In genomic region chr14:38174721-38175120, GRCh38 we compare ENCODE assay signal across 36 cellular contexts. TPM values are rescaled to one million over a fixed set of nuclear protein-coding genes. Genes with fewer than 3 reads are reported as not detected.
"Had no signal": no experiment of that assay in that cellular context is flagged by ENCODE, and none has a peak within 500 bp of the region (broad histone marks: within the 10 kb centered on the region; RNA-seq: fewer than 3 reads in every experiment).

No MANE protein-coding gene starts in this region.

- DNase-seq: activated CD4-positive, alpha-beta memory T cell treated with anti-CD3 and anti-CD28 coated beads for 36 hours; activated CD4-positive, alpha-beta T cell treated with anti-CD3 and anti-CD28 coated beads for 36 hours; activated CD4-positive, alpha-beta T cell treated with anti-CD3 and anti-CD28 coated beads, Interleukin-2, amount 10 ng/mL, durations not matched to agents 7 days and 5 days; activated CD8-positive, alpha-beta memory T cell treated with anti-CD3 and anti-CD28 coated beads, Interleukin-2, amount 50 U/mL, for 4 hours; activated naive CD4-positive, alpha-beta T cell treated with anti-CD3 and anti-CD28 coated beads, Interleukin-2, amount 10 ng/mL, durations not matched to agents 7 days and 5 days; activated naive CD8-positive, alpha-beta T cell treated with anti-CD3 and anti-CD28 coated beads, Interleukin-2, amount 50 U/mL, for 24 hours; activated T-cell treated with anti-CD3 and anti-CD28 coated beads for 4 hours; activated T-cell treated with anti-CD3 and anti-CD28 coated beads, Interleukin-2, amount 50 U/mL, for 4 hours; anterior cingulate cortex; caudate nucleus; Kasumi-1; KG1; MG63; NCI-H1048; NCI-H1105 treated with DMSO at 0.1 percent for 48 hours; NCI-H1436; NCI-H1694; NCI-H1930; NCI-H2081 treated with DMSO at 0.1 percent for 48 hours; NCI-H226; NCI-H446 treated with DMSO at 0.1 percent for 48 hours; NCI-H524; NCI-H69; RPMI8226; SHP77 treated with DMSO at 0.1 percent for 48 hours; SK-N-SH had no signal

- H3K36me3 ChIP-seq: MG63, SJSA1 had no signal

- H3K4me3 Mint-ChIP-seq: activated CD4-positive, alpha-beta memory T cell treated with anti-CD3 and anti-CD28 coated beads for 36 hours; activated CD4-positive, alpha-beta T cell treated with anti-CD3 and anti-CD28 coated beads for 36 hours; activated CD4-positive, alpha-beta T cell treated with anti-CD3 and anti-CD28 coated beads, Interleukin-2, amount 10 ng/mL, durations not matched to agents 7 days and 5 days; activated naive CD4-positive, alpha-beta T cell treated with anti-CD3 and anti-CD28 coated beads, Interleukin-2, amount 10 ng/mL, durations not matched to agents 7 days and 5 days; activated naive CD8-positive, alpha-beta T cell; activated naive CD8-positive, alpha-beta T cell treated with anti-CD3 and anti-CD28 coated beads, Interleukin-2, amount 50 U/mL, for 24 hours; activated T-cell treated with anti-CD3 and anti-CD28 coated beads, Interleukin-2, amount 50 U/mL, for 4 hours; activated T-helper 1 cell treated with anti-CD3 and anti-CD28 coated beads, Interleukin-12 subunit alpha, Interleukin-12 subunit beta, Interleukin-2, Interleukin-4 antibody, amounts not matched to agents 30 ng/mL and 10 ng/mL and 1 ng/mL, durations not matched to agents 14 hours and 24 hours and 36 hours; brain; T-helper 1 cell treated with Interleukin-12 subunit alpha and Interleukin-12 subunit beta and Interleukin-4 antibody, amounts not matched to agents 30 μg/mL and 1 μg/mL, for 36 hours; T-helper 2 cell treated with Interferon-gamma antibody and Interleukin-4, amounts not matched to agents 5 μg/mL and 100 μg/mL, for 36 hours had no signal

- FAIRE-seq: bronchial epithelial cell, TTC549 had no signal

- H3K4me1 ChIP-seq: SJSA1 had no signal

- H3K9ac ChIP-seq: SK-N-SH had no signal

- H3K4me3 ChIP-seq: MG63, SJSA1 had no signal

- H3K4me1 Mint-ChIP-seq: activated CD4-positive, alpha-beta T cell treated with anti-CD3 and anti-CD28 coated beads for 36 hours; activated CD4-positive, alpha-beta T cell treated with anti-CD3 and anti-CD28 coated beads, Interleukin-2, amount 10 ng/mL, durations not matched to agents 7 days and 5 days; activated naive CD4-positive, alpha-beta T cell treated with anti-CD3 and anti-CD28 coated beads, Interleukin-2, amount 10 ng/mL, durations not matched to agents 7 days and 5 days; activated naive CD8-positive, alpha-beta T cell treated with anti-CD3 and anti-CD28 coated beads, Interleukin-2, amount 50 U/mL, for 24 hours; brain had no signal

- H3K4me2 ChIP-seq: SK-N-SH had no signal

- H3K27ac ChIP-seq: SJSA1 had no signal

- H3K27me3 Mint-ChIP-seq: activated CD4-positive, alpha-beta T cell treated with anti-CD3 and anti-CD28 coated beads, Interleukin-2, amount 10 ng/mL, durations not matched to agents 7 days and 5 days; activated naive CD4-positive, alpha-beta T cell treated with anti-CD3 and anti-CD28 coated beads, Interleukin-2, amount 10 ng/mL, durations not matched to agents 7 days and 5 days; activated naive CD8-positive, alpha-beta T cell; activated naive CD8-positive, alpha-beta T cell treated with anti-CD3 and anti-CD28 coated beads, Interleukin-2, amount 50 U/mL, for 24 hours had no signal

- H3K9me3 ChIP-seq: MG63, SJSA1, SK-N-SH had no signal

- H3K36me3 Mint-ChIP-seq: activated naive CD4-positive, alpha-beta T cell treated with anti-CD3 and anti-CD28 coated beads, Interleukin-2, amount 10 ng/mL, durations not matched to agents 7 days and 5 days; brain had no signal

- H3K27ac Mint-ChIP-seq: activated CD4-positive, alpha-beta memory T cell treated with anti-CD3 and anti-CD28 coated beads for 36 hours; activated CD4-positive, alpha-beta T cell treated with anti-CD3 and anti-CD28 coated beads for 36 hours; activated CD4-positive, alpha-beta T cell treated with anti-CD3 and anti-CD28 coated beads, Interleukin-2, amount 10 ng/mL, durations not matched to agents 7 days and 5 days; activated naive CD4-positive, alpha-beta T cell treated with anti-CD3 and anti-CD28 coated beads, Interleukin-2, amount 10 ng/mL, durations not matched to agents 7 days and 5 days; activated naive CD8-positive, alpha-beta T cell; activated naive CD8-positive, alpha-beta T cell treated with anti-CD3 and anti-CD28 coated beads, Interleukin-2, amount 50 U/mL, for 24 hours; activated T-helper 1 cell treated with anti-CD3 and anti-CD28 coated beads, Interleukin-12 subunit alpha, Interleukin-12 subunit beta, Interleukin-2, Interleukin-4 antibody, amounts not matched to agents 30 ng/mL and 10 ng/mL and 1 ng/mL, durations not matched to agents 14 hours and 24 hours and 36 hours; brain; T-helper 1 cell treated with Interleukin-12 subunit alpha and Interleukin-12 subunit beta and Interleukin-4 antibody, amounts not matched to agents 30 μg/mL and 1 μg/mL, for 36 hours; T-helper 2 cell treated with Interferon-gamma antibody and Interleukin-4, amounts not matched to agents 5 μg/mL and 100 μg/mL, for 36 hours had no signal

- H3K27me3 ChIP-seq: MG63, SJSA1 had no signal

- ATAC-seq: activated CD4-positive, alpha-beta T cell treated with anti-CD3 and anti-CD28 coated beads for 36 hours; activated CD4-positive, CD25-positive, alpha-beta regulatory T cell treated with anti-CD3 and anti-CD28 coated beads, Interleukin-2, amount 50 U/mL, for 24 hours; activated naive CD8-positive, alpha-beta T cell treated with anti-CD3 and anti-CD28 coated beads, Interleukin-2, amount 50 U/mL, for 24 hours; activated T-cell treated with anti-CD3 and anti-CD28 coated beads, Interleukin-2, amount 50 U/mL, for 4 hours; Panc1 had no signal

RNA-seq across cellular contexts. Expression of gene SSTR1, which starts 33.0 kb away (rescaled TPM):
- total RNA-seq: activated CD4-positive, alpha-beta memory T cell treated with anti-CD3 and anti-CD28 coated beads for 36 hours; activated CD4-positive, alpha-beta T cell treated with anti-CD3 and anti-CD28 coated beads for 36 hours; activated CD4-positive, alpha-beta T cell treated with anti-CD3 and anti-CD28 coated beads, Interleukin-2, amount 10 ng/mL, durations not matched to agents 7 days and 5 days; activated T-cell treated with anti-CD3 and anti-CD28 coated beads, Interleukin-2, amount 50 U/mL, for 4 hours; activated T-helper 1 cell treated with anti-CD3 and anti-CD28 coated beads, Interleukin-12 subunit alpha, Interleukin-12 subunit beta, Interleukin-2, Interleukin-4 antibody, amounts not matched to agents 30 ng/mL and 10 ng/mL and 1 ng/mL, durations not matched to agents 14 hours and 24 hours and 36 hours; SJSA1 had no signal
